ENCODE assay signal across 11 cellular contexts in genomic region chr6:32252326-32253009, GRCh38. TPM values are rescaled to one million over a fixed set of nuclear protein-coding genes. Genes with fewer than 3 reads are reported as not detected.
DNase-seq lines count a peak whose midpoint lies in the region; ATAC-seq and TF ChIP-seq lines count a peak whose summit lies in the region.
"Had no signal": no experiment of that assay in that cellular context is flagged by ENCODE, and none has a peak within 500 bp of the region (broad histone marks: within the 10 kb centered on the region; RNA-seq: fewer than 3 reads in every experiment).

No MANE protein-coding gene starts in this region.

- no peak overlapping the region for H3K4me3 Mint-ChIP-seq in MCF 10A (ENCODE audit: unreplicated experiment)
- no peak overlapping the region for H3K4me3 Mint-ChIP-seq in activated naive CD8-positive, alpha-beta T cell treated with anti-CD3 and anti-CD28 coated beads, Interleukin-2, amount 50 U/mL, for 24 hours
- no peak overlapping the region for H3K4me3 Mint-ChIP-seq in stimulated activated memory B cell treated with anti-CD40 and anti-IgM and Interleukin-4, amounts not matched to agents 10 μg/mL and 1 μg/mL and 100 μg/mL, for 72 hours

- no peaks in the 10 kb centered on the region for H3K79me2 ChIP-seq in mammary epithelial cell (ENCODE audit: insufficient read depth, low read length)
- H3K79me2 ChIP-seq in Loucy (ENCODE audit: insufficient read depth, low read length): no peaks in the 10 kb centered on the region

- CTCF ChIA-PET in mammary epithelial cell (lab: Charles Lee; ENCODE audit: low non-redundant PET) (no interaction called here), MCF 10A (lab: Yijun Ruan, JAX) (interaction anchor here (1.0 kb wide), 1 partner anchor 154 kb away, joined by 3 read pairs; the partner anchor contains the start of gene BTNL2), RWPE1 (lab: Yijun Ruan, JAX) (interaction anchor here (0.6 kb wide), 2 partner anchors 65 to 906 kb away, joined by 3 to 4 read pairs; no protein-coding TSS in a partner anchor)

- dilution Hi-C loops in mammary epithelial cell (cut with HindIII; ENCODE audit: low sequenced_read_pairs): loop anchor here (5.0 kb wide), 2 partner anchors 75 to 160 kb away; no protein-coding TSS in a partner anchor

- no peak overlapping the region for H3K27ac Mint-ChIP-seq in MCF 10A (ENCODE audit: low read depth, unreplicated experiment)
- no peak overlapping the region for H3K27ac Mint-ChIP-seq in activated naive CD8-positive, alpha-beta T cell treated with anti-CD3 and anti-CD28 coated beads, Interleukin-2, amount 50 U/mL, for 24 hours
- peak overlapping the region; percentile 9 for H3K27ac Mint-ChIP-seq in stimulated activated memory B cell treated with anti-CD40 and anti-IgM and Interleukin-4, amounts not matched to agents 10 μg/mL and 1 μg/mL and 100 μg/mL, for 72 hours

- DNase-seq in mammary epithelial cell (no peak), MCF 10A (ENCODE audit: unreplicated experiment) (no peak), GOT3 (lab: John Stamatoyannopoulos, UW) (no peak), Peyer's patch (no peak), RWPE1 (ENCODE audit: low spot score) (no peak)
- DNase-seq in activated naive CD8-positive, alpha-beta T cell treated with anti-CD3 and anti-CD28 coated beads, Interleukin-2, amount 50 U/mL, for 24 hours: no peak
- DNase-seq: adrenal gland, cerebellar nuclear complex had no signal

- H3K9ac ChIP-seq in mammary epithelial cell (ENCODE audit: insufficient read depth, low read length): no peak overlapping the region
- no peak overlapping the region for H3K9ac ChIP-seq in Loucy (ENCODE audit: low read depth, low read length, poor library complexity, severe bottlenecking)

- TF ChIP-seq CTCF in mammary epithelial cell (conservative IDR thresholded peaks at IDR 0.05 in 1 of 2, IDR thresholded peaks at IDR 0.05 in 1 of 2; ENCODE audit: extremely low read depth in 1 of 2, insufficient read depth in 1 of 2, low read depth in 1 of 2, low read length in 2 of 2) (no peak), MCF 10A (IDR thresholded peaks at IDR 0.05; ENCODE audit: unreplicated experiment) (no peak), Loucy (conservative IDR thresholded peaks at IDR 0.05; ENCODE audit: low read length) (no peak), Peyer's patch (IDR thresholded peaks at IDR 0.05) (no peak), RWPE1 (conservative IDR thresholded peaks at IDR 0.05; ENCODE audit: low read depth) (no peak)

- BruUV-seq in mammary epithelial cell (replicated peaks; lab: Mats Ljungman, UMichigan) (no TSS peak), MCF 10A (replicated peaks; lab: Mats Ljungman, UMichigan) (no TSS peak)

- WGBS in mammary epithelial cell (ENCODE audit: low coverage, missing lambda C conversion rate): 32% methylated on average over 2 of the region's 2 CpGs

- no peaks in the 10 kb centered on the region for H4K20me1 ChIP-seq in mammary epithelial cell (ENCODE audit: insufficient read depth, low read length)
- no peaks in the 10 kb centered on the region for H4K20me1 ChIP-seq in Loucy (ENCODE audit: insufficient read depth, low read length, poor library complexity, severe bottlenecking)

- H3K4me1 ChIP-seq in mammary epithelial cell (ENCODE audit: insufficient read depth, low read length): peaks cover 6% of the 10 kb centered on the region
- peaks cover 5% of the 10 kb centered on the region for H3K4me1 ChIP-seq in Loucy (ENCODE audit: insufficient read depth, low read length, poor library complexity, severe bottlenecking)
- no peaks in the 10 kb centered on the region for H3K4me1 ChIP-seq in Peyer's patch

- H3K9me2 ChIP-seq in Loucy (replicated peaks; ENCODE audit: low read depth, low read length): no peaks in the 10 kb centered on the region

- H3K4me1 Mint-ChIP-seq in MCF 10A (ENCODE audit: insufficient read depth, unreplicated experiment): peaks cover 6% of the 10 kb centered on the region
- peaks cover 33% of the 10 kb centered on the region for H3K4me1 Mint-ChIP-seq in activated naive CD8-positive, alpha-beta T cell treated with anti-CD3 and anti-CD28 coated beads, Interleukin-2, amount 50 U/mL, for 24 hours
- H3K4me1 Mint-ChIP-seq in stimulated activated memory B cell treated with anti-CD40 and anti-IgM and Interleukin-4, amounts not matched to agents 10 μg/mL and 1 μg/mL and 100 μg/mL, for 72 hours: peaks cover 33% of the 10 kb centered on the region

- intact Hi-C loops in mammary epithelial cell (cut with micrococcal nuclease) (loop anchor here (10.0 kb wide), 1 partner anchor 542 kb away; no protein-coding TSS in a partner anchor), MCF 10A (cut with micrococcal nuclease) (no loop called here)

- H3K36me3 ChIP-seq in mammary epithelial cell (ENCODE audit: insufficient read depth, low read length) (no peaks in the 10 kb centered on the region), Loucy (ENCODE audit: insufficient read depth, low read length) (no peaks in the 10 kb centered on the region), Peyer's patch (no peaks in the 10 kb centered on the region)
- H3K36me3 ChIP-seq: adrenal gland, gastroesophageal sphincter had no signal

- H3K36me3 Mint-ChIP-seq in MCF 10A (ENCODE audit: insufficient read depth, unreplicated experiment): no peaks in the 10 kb centered on the region
- no peaks in the 10 kb centered on the region for H3K36me3 Mint-ChIP-seq in activated naive CD8-positive, alpha-beta T cell treated with anti-CD3 and anti-CD28 coated beads, Interleukin-2, amount 50 U/mL, for 24 hours (ENCODE audit: low read depth)
- H3K36me3 Mint-ChIP-seq in stimulated activated memory B cell treated with anti-CD40 and anti-IgM and Interleukin-4, amounts not matched to agents 10 μg/mL and 1 μg/mL and 100 μg/mL, for 72 hours: no peaks in the 10 kb centered on the region

- peak overlapping the region; percentile 27 for H2AFZ ChIP-seq in mammary epithelial cell (ENCODE audit: low read depth, low read length)
- peak overlapping the region; percentile 79 for H2AFZ ChIP-seq in Loucy (ENCODE audit: low read length)

- no peaks in the 10 kb centered on the region for H3K9me3 Mint-ChIP-seq in MCF 10A (ENCODE audit: unreplicated experiment)
- peaks cover 15% of the 10 kb centered on the region for H3K9me3 Mint-ChIP-seq in activated naive CD8-positive, alpha-beta T cell treated with anti-CD3 and anti-CD28 coated beads, Interleukin-2, amount 50 U/mL, for 24 hours
- H3K9me3 Mint-ChIP-seq in stimulated activated memory B cell treated with anti-CD40 and anti-IgM and Interleukin-4, amounts not matched to agents 10 μg/mL and 1 μg/mL and 100 μg/mL, for 72 hours: no peaks in the 10 kb centered on the region

- POLR2A ChIA-PET in MCF 10A (lab: Yijun Ruan, JAX) (no interaction called here), RWPE1 (lab: Yijun Ruan, JAX; ENCODE audit: low non-redundant PET) (no interaction called here)

- no peaks in the 10 kb centered on the region for H3K9me3 ChIP-seq in mammary epithelial cell (replicated peaks; ENCODE audit: insufficient read depth, low read length)
- no peaks in the 10 kb centered on the region for H3K9me3 ChIP-seq in Loucy (ENCODE audit: insufficient read depth, low read depth, low read length)
- H3K9me3 ChIP-seq in Peyer's patch: no peaks in the 10 kb centered on the region
- H3K9me3 ChIP-seq: adrenal gland, gastroesophageal sphincter had no signal

- H3K4me3 ChIP-seq in mammary epithelial cell (replicated peaks in 1 of 3; ENCODE audit: insufficient read depth in 1 of 3, low read depth in 2 of 3, low read length in 3 of 3): no peak overlapping the region
- H3K4me3 ChIP-seq in Loucy (ENCODE audit: low read length, poor library complexity, severe bottlenecking): no peak overlapping the region
- no peak overlapping the region for H3K4me3 ChIP-seq in Peyer's patch
- H3K4me3 ChIP-seq: adrenal gland, gastroesophageal sphincter had no signal

- no peak for TF ChIP-seq POLR2A in Peyer's patch (IDR thresholded peaks at IDR 0.05)

- H3K27ac ChIP-seq in mammary epithelial cell (ENCODE audit: insufficient read depth, low read depth, low read length) (no peak overlapping the region), Peyer's patch (peak overlapping the region in 1 of 4 donors; percentile 19), RWPE1 (no peak overlapping the region)
- H3K27ac ChIP-seq: adrenal gland, gastroesophageal sphincter had no signal

- H3K27me3 Mint-ChIP-seq in MCF 10A (ENCODE audit: insufficient read depth, unreplicated experiment): peaks cover 29% of the 10 kb centered on the region
- no peaks in the 10 kb centered on the region for H3K27me3 Mint-ChIP-seq in activated naive CD8-positive, alpha-beta T cell treated with anti-CD3 and anti-CD28 coated beads, Interleukin-2, amount 50 U/mL, for 24 hours
- no peaks in the 10 kb centered on the region for H3K27me3 Mint-ChIP-seq in stimulated activated memory B cell treated with anti-CD40 and anti-IgM and Interleukin-4, amounts not matched to agents 10 μg/mL and 1 μg/mL and 100 μg/mL, for 72 hours

- ATAC-seq in activated naive CD8-positive, alpha-beta T cell treated with anti-CD3 and anti-CD28 coated beads, Interleukin-2, amount 50 U/mL, for 24 hours: peak; percentile 58
- peak; percentile 76 for ATAC-seq in stimulated activated memory B cell treated with anti-CD40 and anti-IgM and Interleukin-4, amounts not matched to agents 10 μg/mL and 1 μg/mL and 100 μg/mL, for 72 hours
- ATAC-seq: gastroesophageal sphincter had no signal

- H3K27me3 ChIP-seq in mammary epithelial cell (ENCODE audit: insufficient read depth, low read length) (no peaks in the 10 kb centered on the region), Loucy (ENCODE audit: insufficient read depth, low read length, poor library complexity, severe bottlenecking) (no peaks in the 10 kb centered on the region), Peyer's patch (no peaks in the 10 kb centered on the region)
- H3K27me3 ChIP-seq: adrenal gland had no signal

- no peaks in the 10 kb centered on the region for H3F3A ChIP-seq in Loucy (ENCODE audit: low read depth)

- H3K4me2 ChIP-seq in mammary epithelial cell (ENCODE audit: insufficient read depth, low read depth, low read length) (no peak overlapping the region), Loucy (ENCODE audit: low read depth, low read length, poor library complexity, severe bottlenecking) (no peak overlapping the region)

- in situ Hi-C loops in mammary epithelial cell (cut with MboI; ENCODE audit: low sequenced_read_pairs in 2 of 2): no loop called here

RNA-seq across cellular contexts. Expression of gene NOTCH4, which starts 28.6 kb away (rescaled TPM):
- total RNA-seq in mammary epithelial cell: 1 to 10 TPM in 1 of 2 donors, under 1 TPM in 1; 0.66 to 3.0 TPM
- 0.42 TPM for polyA plus RNA-seq in mammary epithelial cell
- polyA minus RNA-seq in mammary epithelial cell: not detected
- total RNA-seq in MCF 10A (2022): not detected in 2 replicates
- 10 to 100 TPM in 2 of 4 donors, 1 to 10 TPM in 2; 1.8 to 50.3 (median 8.9) TPM for total RNA-seq in Peyer's patch
